In the genomic region with DNA sequence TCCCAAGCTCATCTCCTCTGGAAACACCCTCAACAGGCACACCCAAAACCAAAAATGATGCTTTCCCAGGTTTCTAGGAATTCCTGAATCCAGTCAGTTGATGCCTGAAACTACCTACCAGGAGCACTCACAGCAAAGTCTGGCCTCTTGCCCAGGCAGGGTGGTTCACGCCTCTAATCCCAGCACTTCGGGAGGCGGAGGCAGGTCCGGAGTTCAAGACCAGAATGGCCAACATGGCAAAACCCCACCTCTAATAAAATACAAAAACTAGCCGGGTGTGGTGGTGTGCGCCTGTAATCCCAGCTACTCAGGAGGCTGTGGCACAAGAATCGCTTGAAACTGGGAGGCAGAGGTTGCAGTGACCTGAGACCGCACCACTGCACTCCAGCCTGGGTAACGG, we compare ENCODE assay signal across 20 cellular contexts. TPM values are rescaled to one million over a fixed set of nuclear protein-coding genes. Genes with fewer than 3 reads are reported as not detected.
DNase-seq lines count a peak whose midpoint lies in the region; ATAC-seq and TF ChIP-seq lines count a peak whose summit lies in the region.
"Had no signal": no experiment of that assay in that cellular context is flagged by ENCODE, and none has a peak within 500 bp of the region (broad histone marks: within the 10 kb centered on the region; RNA-seq: fewer than 3 reads in every experiment).

No MANE protein-coding gene starts in this region.

- no peak for ATAC-seq in HG02970 (IDR thresholded peaks at IDR 0.05; ENCODE audit: low FRiP score, unreplicated experiment)
- ATAC-seq: gastroesophageal sphincter, GM23338 had no signal

- CTCF ChIA-PET in Calu3 (lab: Charles Lee) = no interaction called here

- H3K36me3 Mint-ChIP-seq in activated T-cell treated with anti-CD3 and anti-CD28 coated beads, Interleukin-2, amount 50 U/mL, for 24 hours (ENCODE audit: low read depth) = peaks cover 77% of the 10 kb centered on the region
- H3K36me3 Mint-ChIP-seq in dendritic cell treated with granulocyte-macrophage colony-stimulating factor and Interleukin-4, amounts not matched to agents 40 ng/mL and 50 ng/mL, for 4 days (ENCODE audit: low read depth) = peaks cover 74% of the 10 kb centered on the region
- peaks cover 14% of the 10 kb centered on the region for H3K36me3 Mint-ChIP-seq in progenitor cell of endocrine pancreas (ENCODE audit: insufficient read depth)
- H3K36me3 Mint-ChIP-seq in Calu3 (ENCODE audit: insufficient read depth, unreplicated experiment) = peaks cover 36% of the 10 kb centered on the region

- no TSS peak for BruUV-seq in Calu3 (replicated peaks; lab: Mats Ljungman, UMichigan)

- intact Hi-C loops in dendritic cell treated with granulocyte-macrophage colony-stimulating factor and Interleukin-4, amounts not matched to agents 40 ng/mL and 50 ng/mL, for 4 days (cut with micrococcal nuclease) = loop anchor here (5.0 kb wide), 1 partner anchor 121 kb away; the partner anchor contains the start of gene EIF3B
- intact Hi-C loops in Calu3 (cut with micrococcal nuclease; ENCODE audit: unreplicated experiment) = no loop called here

- TF ChIP-seq CTCF in HFF-Myc (IDR thresholded peaks at IDR 0.05; ENCODE audit: low read depth, low read length, missing control alignments) (no peak), progenitor cell of endocrine pancreas (IDR thresholded peaks at IDR 0.05; ENCODE audit: unreplicated experiment) (no peak), Calu3 (IDR thresholded peaks at IDR 0.05; ENCODE audit: unreplicated experiment) (no peak)

- peaks cover 41% of the 10 kb centered on the region for H3K4me1 Mint-ChIP-seq in activated T-cell treated with anti-CD3 and anti-CD28 coated beads, Interleukin-2, amount 50 U/mL, for 24 hours (ENCODE audit: low read depth)
- H3K4me1 Mint-ChIP-seq in dendritic cell treated with granulocyte-macrophage colony-stimulating factor and Interleukin-4, amounts not matched to agents 40 ng/mL and 50 ng/mL, for 4 days (ENCODE audit: low read depth) = peaks cover 50% of the 10 kb centered on the region
- peaks cover 10% of the 10 kb centered on the region for H3K4me1 Mint-ChIP-seq in progenitor cell of endocrine pancreas (ENCODE audit: low read depth)
- H3K4me1 Mint-ChIP-seq in Calu3 (ENCODE audit: low read depth, unreplicated experiment) = peaks cover 5% of the 10 kb centered on the region

- no peaks in the 10 kb centered on the region for H3K27me3 Mint-ChIP-seq in activated T-cell treated with anti-CD3 and anti-CD28 coated beads, Interleukin-2, amount 50 U/mL, for 24 hours
- H3K27me3 Mint-ChIP-seq in dendritic cell treated with granulocyte-macrophage colony-stimulating factor and Interleukin-4, amounts not matched to agents 40 ng/mL and 50 ng/mL, for 4 days = no peaks in the 10 kb centered on the region
- H3K27me3 Mint-ChIP-seq in progenitor cell of endocrine pancreas (no peaks in the 10 kb centered on the region), Calu3 (ENCODE audit: unreplicated experiment) (no peaks in the 10 kb centered on the region)

- H3K4me3 Mint-ChIP-seq in activated T-cell treated with anti-CD3 and anti-CD28 coated beads, Interleukin-2, amount 50 U/mL, for 24 hours = peak overlapping the region; percentile 27
- no peak overlapping the region for H3K4me3 Mint-ChIP-seq in dendritic cell treated with granulocyte-macrophage colony-stimulating factor and Interleukin-4, amounts not matched to agents 40 ng/mL and 50 ng/mL, for 4 days
- H3K4me3 Mint-ChIP-seq in progenitor cell of endocrine pancreas (ENCODE audit: low read depth) (peak overlapping the region; percentile 19), Calu3 (ENCODE audit: low read depth, unreplicated experiment) (no peak overlapping the region)

- no peak overlapping the region for H3K27ac Mint-ChIP-seq in activated T-cell treated with anti-CD3 and anti-CD28 coated beads, Interleukin-2, amount 50 U/mL, for 24 hours
- H3K27ac Mint-ChIP-seq in dendritic cell treated with granulocyte-macrophage colony-stimulating factor and Interleukin-4, amounts not matched to agents 40 ng/mL and 50 ng/mL, for 4 days = peak overlapping the region; percentile 7
- H3K27ac Mint-ChIP-seq in progenitor cell of endocrine pancreas = no peak overlapping the region
- H3K27ac Mint-ChIP-seq in Calu3 (ENCODE audit: unreplicated experiment) = no peak overlapping the region
- H3K27ac Mint-ChIP-seq: GM23338 had no signal

- 0 out of 2 replicates have a peak overlapping the region, but pooled peaks have one; percentile 83 for H3K4me3 ChIP-seq in HFF-Myc (replicated peaks; ENCODE audit: low read depth, low read length)

- DNase-seq in activated T-cell treated with anti-CD3 and anti-CD28 coated beads, Interleukin-2, amount 50 U/mL, for 24 hours = no peak
- no peak for DNase-seq in activated T-cell treated with anti-CD3 and anti-CD28 coated beads, Interleukin-2, amount 50 U/mL, for 48 hours
- DNase-seq in HFF-Myc (ENCODE audit: extremely low read depth, low read depth) (no peak), progenitor cell of endocrine pancreas (ENCODE audit: low spot score, unreplicated experiment) (no peak), Calu3 (no peak), AML-193 (lab: John Stamatoyannopoulos, UW) (no peak)
- DNase-seq: 8988T; activated CD4-positive, alpha-beta T cell treated with anti-CD3 and anti-CD28 coated beads for 48 hours; Caco-2; DMS79 treated with DMSO at 0.1 percent for 48 hours; NCI-H187 treated with DMSO at 0.1 percent for 48 hours; NCI-H69; RPMI8226; T-helper 2 cell; trophoblast cell had no signal

- no peaks in the 10 kb centered on the region for H3K9me3 Mint-ChIP-seq in activated T-cell treated with anti-CD3 and anti-CD28 coated beads, Interleukin-2, amount 50 U/mL, for 24 hours
- H3K9me3 Mint-ChIP-seq in dendritic cell treated with granulocyte-macrophage colony-stimulating factor and Interleukin-4, amounts not matched to agents 40 ng/mL and 50 ng/mL, for 4 days = no peaks in the 10 kb centered on the region
- no peaks in the 10 kb centered on the region for H3K9me3 Mint-ChIP-seq in progenitor cell of endocrine pancreas (ENCODE audit: low read depth)
- no peaks in the 10 kb centered on the region for H3K9me3 Mint-ChIP-seq in Calu3 (ENCODE audit: low read depth, unreplicated experiment)
- H3K9me3 Mint-ChIP-seq: GM23338, neural crest cell had no signal

RNA-seq across cellular contexts. Expression of gene MAD1L1, which starts 1.9 kb away (rescaled TPM):
- total RNA-seq in progenitor cell of endocrine pancreas = 49.8 and 50.6 TPM in 2 replicates
- 85.2 and 86.0 TPM in 2 replicates for total RNA-seq in Calu3 (2022)

RNA-seq across cellular contexts. Expression of gene MRM2, which starts 11.1 kb away (rescaled TPM):
- total RNA-seq in progenitor cell of endocrine pancreas = 28.7 and 29.5 TPM in 2 replicates
- total RNA-seq in Calu3 (2022) = 60.1 and 64.3 TPM in 2 replicates

RNA-seq across cellular contexts. Expression of gene NUDT1, which starts 11.1 kb away (rescaled TPM):
- total RNA-seq in progenitor cell of endocrine pancreas (17.2 and 22.1 TPM in 2 replicates), Calu3 (2022) (52.2 and 65.6 TPM in 2 replicates)

Comparison
In these comparisons a context has a peak if more than half of its experiments do, and no peak if none do; other contexts are left out.
1. H3K4me3 Mint-ChIP-seq: peak in activated T-cell treated with anti-CD3 and anti-CD28 coated beads, Interleukin-2, amount 50 U/mL, for 24 hours (single experiment) and progenitor cell of endocrine pancreas (single experiment); none in dendritic cell treated with granulocyte-macrophage colony-stimulating factor and Interleukin-4, amounts not matched to agents 40 ng/mL and 50 ng/mL, for 4 days (single experiment) and Calu3 (single experiment).